18 cellular contexts compared by ENCODE assay signal in genomic region chr4:132383571-132384199, GRCh38.
DNase-seq lines count a peak whose midpoint lies in the region; ATAC-seq and TF ChIP-seq lines count a peak whose summit lies in the region.
"Had no signal": no experiment of that assay in that cellular context is flagged by ENCODE, and none has a peak within 500 bp of the region (broad histone marks: within the 10 kb centered on the region; RNA-seq: fewer than 3 reads in every experiment).

No MANE protein-coding gene starts in this region.

- H3K14ac ChIP-seq in mesenchymal stem cell (ENCODE audit: low read length in 2 of 2), result no peak overlapping the region

- no peak overlapping the region for H2AFZ ChIP-seq in mesenchymal stem cell (ENCODE audit: low read depth, low read length)
- H2AFZ ChIP-seq: PC-9 had no signal

- H3K4me2 ChIP-seq in mesenchymal stem cell (ENCODE audit: low read length, poor library complexity, severe bottlenecking), result no peak overlapping the region
- H3K4me2 ChIP-seq: PC-9 had no signal

- no peaks in the 10 kb centered on the region for H3K36me3 ChIP-seq in mesenchymal stem cell (ENCODE audit: control insufficient read depth in 1 of 2, insufficient read depth in 2 of 2, low read depth in 1 of 2, low read length in 2 of 2)

- H3K4me3 ChIP-seq in choroid plexus epithelial cell (ENCODE audit: low read depth, low read length) (no peak overlapping the region), mesenchymal stem cell (ENCODE audit: insufficient read depth in 1 of 2, low read depth in 1 of 2, low read length in 2 of 2) (no peak overlapping the region)
- H3K4me3 ChIP-seq: PC-9, SK-N-MC had no signal

- intact Hi-C loops in head of caudate nucleus (cut with DNase I), result no loop called here

- TF ChIP-seq CTCF in choroid plexus epithelial cell (conservative IDR thresholded peaks at IDR 0.05; ENCODE audit: low read depth, low read length), result no peak

- H2BK12ac ChIP-seq in mesenchymal stem cell (ENCODE audit: low read length in 2 of 2), result no peak overlapping the region

- in situ Hi-C loops in Caki2 (cut with HindIII; ENCODE audit: low pct_unique_long_range_greater_than_20kb, low sequenced_read_pairs), result no loop called here

- H4K8ac ChIP-seq in mesenchymal stem cell (ENCODE audit: low read length), result no peak overlapping the region

- ATAC-seq in GM19328 (IDR thresholded peaks at IDR 0.05; ENCODE audit: unreplicated experiment), result no peak

- H3K18ac ChIP-seq in mesenchymal stem cell (ENCODE audit: low read depth in 1 of 2, low read length in 2 of 2), result no peak overlapping the region

- no peaks in the 10 kb centered on the region for H3K4me1 ChIP-seq in mesenchymal stem cell (ENCODE audit: control insufficient read depth, insufficient read depth, low read depth, low read length)

- H3K4ac ChIP-seq in mesenchymal stem cell (ENCODE audit: low read depth in 1 of 2, low read length in 2 of 2), result no peak overlapping the region

- peak; percentile 2 for DNase-seq in Caki2 (ENCODE audit: low read depth)
- peak; percentile 39 for DNase-seq in HS-5 (ENCODE audit: low read depth)
- DNase-seq in choroid plexus epithelial cell (ENCODE audit: low read depth), result peak; percentile 14
- DNase-seq in mesenchymal stem cell, result peak; percentile 17
- no peak for DNase-seq in middle frontal gyrus (ENCODE audit: extremely low spot score, low spot score)
- DNase-seq in head of caudate nucleus, result no peak
- DNase-seq: AML-193; CD4-positive, CD25-positive, alpha-beta regulatory T cell; DMS79 treated with DMSO at 0.1 percent for 48 hours; H9; MV-4-11; NCI-H1417 treated with DMSO at 0.1 percent for 48 hours; NCI-H2081; NCI-H345; NCI-H526 treated with DMSO at 0.1 percent for 48 hours; PC-9 had no signal

- no peak overlapping the region for H3K23ac ChIP-seq in mesenchymal stem cell (ENCODE audit: low read length in 2 of 2)

- H4K91ac ChIP-seq in mesenchymal stem cell (ENCODE audit: low read length), result no peak overlapping the region

- no peak overlapping the region for H2BK15ac ChIP-seq in mesenchymal stem cell (ENCODE audit: low read depth, poor library complexity, severe bottlenecking)

- no peak overlapping the region for H3K9ac ChIP-seq in mesenchymal stem cell (ENCODE audit: low read length)

- WGBS in mesenchymal stem cell, result no CpG with 5 or more reads among the region's 1 CpG

- H2BK5ac ChIP-seq in mesenchymal stem cell (ENCODE audit: low read depth, low read length, poor library complexity, severe bottlenecking), result no peak overlapping the region

- no peak overlapping the region for H2AK5ac ChIP-seq in mesenchymal stem cell (ENCODE audit: low read length, severe bottlenecking)

- H3K27me3 ChIP-seq in mesenchymal stem cell (ENCODE audit: control insufficient read depth in 1 of 2, insufficient read depth in 1 of 2, low read length in 2 of 2), result no peaks in the 10 kb centered on the region

- peaks cover 4% of the 10 kb centered on the region for H3K9me3 ChIP-seq in mesenchymal stem cell (ENCODE audit: control insufficient read depth, low read length)

- no peak overlapping the region for H3K27ac ChIP-seq in mesenchymal stem cell (ENCODE audit: low read length, poor library complexity, severe bottlenecking)
- H3K27ac ChIP-seq: PC-9, SK-N-MC had no signal

- H2BK120ac ChIP-seq in mesenchymal stem cell (ENCODE audit: low read depth, low read length), result no peak overlapping the region

- H3K79me1 ChIP-seq in mesenchymal stem cell (replicated peaks; ENCODE audit: low read length, poor library complexity, severe bottlenecking), result no peaks in the 10 kb centered on the region

Comparison
In these comparisons a context has a peak if more than half of its experiments do, and no peak if none do; other contexts are left out.
1. DNase-seq: peak in Caki2 (single experiment), HS-5 (single experiment), choroid plexus epithelial cell (single experiment) and mesenchymal stem cell (single experiment); none in middle frontal gyrus (single experiment) and head of caudate nucleus (0 of 42).